ENCODE assay signal across 25 cellular contexts in the genomic region with DNA sequence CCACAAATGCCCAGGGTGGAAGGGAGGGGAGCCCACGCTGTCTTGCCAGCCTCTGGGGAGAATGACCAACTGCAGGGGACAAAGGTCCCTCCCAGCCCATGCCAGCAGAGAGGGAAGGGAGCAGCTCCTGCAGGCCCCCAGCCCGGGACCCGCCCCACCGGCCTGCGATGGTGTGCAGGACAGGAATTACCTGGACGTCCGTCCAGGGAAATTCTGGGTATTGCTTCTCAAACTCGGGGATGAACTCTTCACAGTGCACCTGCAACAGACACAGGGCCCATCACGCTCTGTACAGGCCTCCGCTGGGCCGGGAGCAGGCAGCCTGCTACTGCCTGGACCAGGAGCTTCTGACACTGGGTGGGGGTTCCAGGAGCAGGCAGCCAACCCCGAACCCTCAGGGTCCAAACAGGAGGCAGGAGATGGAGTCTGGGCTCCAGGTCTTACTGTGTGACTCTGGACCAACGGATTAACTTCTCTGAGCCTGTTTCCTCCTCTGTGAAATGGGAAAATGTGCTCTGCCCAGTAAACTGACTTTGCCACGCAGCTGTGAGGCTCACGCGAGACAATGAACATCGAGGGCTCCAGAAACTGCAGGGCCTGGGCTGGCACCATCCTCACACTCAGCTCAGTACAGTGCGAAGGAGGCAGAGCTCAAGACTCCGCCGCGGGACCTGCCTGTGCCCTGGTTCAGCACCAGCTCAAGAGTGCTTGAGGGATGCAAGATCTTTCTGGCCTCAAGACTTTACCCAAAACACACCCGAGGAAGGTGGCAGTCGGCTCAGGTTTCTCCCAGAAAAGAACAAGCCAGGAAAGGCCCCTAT. TPM values are rescaled to one million over a fixed set of nuclear protein-coding genes. Genes with fewer than 3 reads are reported as not detected.
"Had no signal": no experiment of that assay in that cellular context is flagged by ENCODE, and none has a peak within 500 bp of the region (broad histone marks: within the 10 kb centered on the region; RNA-seq: fewer than 3 reads in every experiment).

No MANE protein-coding gene starts in this region.

- H3K9me3 Mint-ChIP-seq: activated CD4-positive, alpha-beta T cell treated with anti-CD3 and anti-CD28 coated beads, Interleukin-2, amount 10 ng/mL, durations not matched to agents 7 days and 5 days; activated CD8-positive, alpha-beta T cell treated with anti-CD3 and anti-CD28 coated beads for 36 hours; activated naive CD4-positive, alpha-beta T cell treated with anti-CD3 and anti-CD28 coated beads, Interleukin-2, amount 50 U/mL, for 72 hours; brain; memory B cell; neural crest cell; T-helper 2 cell treated with Interferon-gamma antibody and Interleukin-4, amounts not matched to agents 5 μg/mL and 100 μg/mL, for 36 hours had no signal

- DNase-seq: activated CD4-positive, alpha-beta T cell treated with anti-CD3 and anti-CD28 coated beads, Interleukin-2, amount 10 ng/mL, durations not matched to agents 7 days and 5 days; activated CD4-positive, CD25-positive, alpha-beta regulatory T cell treated with anti-CD3 and anti-CD28 coated beads, Interleukin-2, amount 50 U/mL, for 72 hours; activated CD8-positive, alpha-beta memory T cell treated with anti-CD3 and anti-CD28 coated beads, Interleukin-2, amount 10 ng/mL, durations not matched to agents 7 days and 5 days; activated CD8-positive, alpha-beta T cell treated with anti-CD3 and anti-CD28 coated beads for 36 hours; activated effector memory CD4-positive, alpha-beta T cell treated with anti-CD3 and anti-CD28 coated beads, Interleukin-2, amount 50 U/mL, for 16 hours; activated T-cell treated with anti-CD3 and anti-CD28 coated beads for 4 hours; dermis blood vessel endothelial cell; effector CD8-positive, alpha-beta T cell; erythroblast; foreskin keratinocyte; hippocampal formation; left cardiac atrium; stimulated activated CD4-positive, alpha-beta T cell treated with anti-CD3 and anti-CD28 coated beads, Interleukin-12 subunit alpha, Interleukin-12 subunit beta, amount 100 ng/mL, for 4 hours; stimulated activated CD4-positive, alpha-beta T cell treated with anti-CD3 and anti-CD28 coated beads, Interleukin-1b, Interleukin-23, amount 100 ng/mL, for 48 hours; transverse colon; WERI-Rb-1 had no signal

- H3K9me3 ChIP-seq: transverse colon had no signal

- H3K27ac ChIP-seq: foreskin keratinocyte, WERI-Rb-1 had no signal

- H3K27me3 Mint-ChIP-seq: activated CD4-positive, alpha-beta T cell treated with anti-CD3 and anti-CD28 coated beads, Interleukin-2, amount 10 ng/mL, durations not matched to agents 7 days and 5 days; activated CD8-positive, alpha-beta memory T cell treated with anti-CD3 and anti-CD28 coated beads, Interleukin-2, amount 10 ng/mL, durations not matched to agents 7 days and 5 days; activated CD8-positive, alpha-beta T cell treated with anti-CD3 and anti-CD28 coated beads for 36 hours; brain; memory B cell had no signal

- H3K4me1 Mint-ChIP-seq: brain, memory B cell, neural crest cell had no signal

- H3K4me1 ChIP-seq: foreskin keratinocyte had no signal

- H3K27ac Mint-ChIP-seq: activated CD4-positive, alpha-beta T cell treated with anti-CD3 and anti-CD28 coated beads, Interleukin-2, amount 10 ng/mL, durations not matched to agents 7 days and 5 days; activated CD8-positive, alpha-beta memory T cell treated with anti-CD3 and anti-CD28 coated beads, Interleukin-2, amount 10 ng/mL, durations not matched to agents 7 days and 5 days; activated CD8-positive, alpha-beta T cell treated with anti-CD3 and anti-CD28 coated beads for 36 hours; memory B cell; progenitor cell of endocrine pancreas had no signal

- H3K27me3 ChIP-seq: foreskin keratinocyte, transverse colon had no signal

- H3K4me3 Mint-ChIP-seq: activated CD4-positive, alpha-beta T cell treated with anti-CD3 and anti-CD28 coated beads, Interleukin-2, amount 10 ng/mL, durations not matched to agents 7 days and 5 days; activated CD8-positive, alpha-beta memory T cell treated with anti-CD3 and anti-CD28 coated beads, Interleukin-2, amount 10 ng/mL, durations not matched to agents 7 days and 5 days; activated CD8-positive, alpha-beta T cell treated with anti-CD3 and anti-CD28 coated beads for 36 hours; brain; memory B cell; neural crest cell; T-helper 2 cell treated with Interferon-gamma antibody and Interleukin-4, amounts not matched to agents 5 μg/mL and 100 μg/mL, for 36 hours had no signal

- ATAC-seq: activated CD8-positive, alpha-beta memory T cell treated with anti-CD3 and anti-CD28 coated beads, Interleukin-2, amount 10 ng/mL, durations not matched to agents 7 days and 5 days; activated CD8-positive, alpha-beta T cell treated with anti-CD3 and anti-CD28 coated beads for 36 hours; foreskin keratinocyte had no signal

RNA-seq across cellular contexts. Expression of a gene that starts 59.0 kb away (rescaled TPM):
- total RNA-seq: aorta, cardiac septum, left cardiac atrium, temporal lobe had no signal
